14 cellular contexts compared by ENCODE assay signal in genomic region chr6:84026721-84027164, GRCh38. TPM values are rescaled to one million over a fixed set of nuclear protein-coding genes. Genes with fewer than 3 reads are reported as not detected.
DNase-seq lines count a peak whose midpoint lies in the region; ATAC-seq and TF ChIP-seq lines count a peak whose summit lies in the region.
"Had no signal": no experiment of that assay in that cellular context is flagged by ENCODE, and none has a peak within 500 bp of the region (broad histone marks: within the 10 kb centered on the region; RNA-seq: fewer than 3 reads in every experiment).

No MANE protein-coding gene starts in this region.

- H3K27ac Mint-ChIP-seq in chondrocyte (ENCODE audit: unreplicated experiment) = peak overlapping the region; percentile 67
- no peak overlapping the region for H3K27ac Mint-ChIP-seq in activated naive CD4-positive, alpha-beta T cell treated with anti-CD3 and anti-CD28 coated beads, Interleukin-2, amount 50 U/mL, for 72 hours
- H3K27ac Mint-ChIP-seq: B cell had no signal

- intact Hi-C loops in posterior vena cava (cut with DNase I) = no loop called here

- H3K4me2 ChIP-seq in osteoblast (ENCODE audit: insufficient read depth, low read length) = peak overlapping the region; percentile 29

- no peaks in the 10 kb centered on the region for H3K36me3 ChIP-seq in osteoblast (ENCODE audit: insufficient read depth, low read length)
- H3K36me3 ChIP-seq: lower lobe of right lung, neutrophil had no signal

- no peaks in the 10 kb centered on the region for H3K36me3 Mint-ChIP-seq in chondrocyte (ENCODE audit: low read depth)
- peaks cover 0 to 4% of the 10 kb centered on the region in 2 donors for H3K36me3 Mint-ChIP-seq in activated naive CD4-positive, alpha-beta T cell treated with anti-CD3 and anti-CD28 coated beads, Interleukin-2, amount 50 U/mL, for 72 hours

- H3K79me2 ChIP-seq in osteoblast (ENCODE audit: insufficient read depth, low read length) = no peaks in the 10 kb centered on the region

- DNase-seq in Ammon's horn (ENCODE audit: low spot score) (peak; percentile 49), NCI-H1694 treated with DMSO at 0.1 percent for 48 hours (lab: John Stamatoyannopoulos, UW) (peak; percentile 69), chondrocyte (ENCODE audit: low spot score) (no peak), osteoblast (ENCODE audit: insufficient read length, low spot score, missing footprints) (no peak), posterior vena cava (ENCODE audit: low spot score) (no peak), DMS79 treated with DMSO at 0.1 percent for 48 hours (lab: John Stamatoyannopoulos, UW) (no peak)
- DNase-seq in activated naive CD4-positive, alpha-beta T cell treated with anti-CD3 and anti-CD28 coated beads, Interleukin-2, amount 50 U/mL, for 72 hours (ENCODE audit: low spot score in 2 of 2) = no peak
- DNase-seq: activated CD4-positive, CD25-positive, alpha-beta regulatory T cell; activated T-cell treated with anti-CD3 and anti-CD28 coated beads, Interleukin-2, amount 50 U/mL, for 1 hour; DMS79; lower lobe of right lung had no signal

- H3K4me3 ChIP-seq in osteoblast (ENCODE audit: insufficient read depth, low read length) = no peak overlapping the region
- H3K4me3 ChIP-seq: lower lobe of right lung had no signal

- H3K4me1 Mint-ChIP-seq in chondrocyte (ENCODE audit: low read depth) = peaks cover 47% of the 10 kb centered on the region
- H3K4me1 Mint-ChIP-seq: B cell had no signal

- H2AFZ ChIP-seq in osteoblast (ENCODE audit: low read length) = peak overlapping the region; percentile 16

- H3K4me3 Mint-ChIP-seq in chondrocyte (ENCODE audit: unreplicated experiment) = no peak overlapping the region
- H3K4me3 Mint-ChIP-seq: B cell had no signal

- peaks cover 10% of the 10 kb centered on the region for H3K4me1 ChIP-seq in osteoblast (ENCODE audit: insufficient read depth, low read length)
- H3K4me1 ChIP-seq: lower lobe of right lung had no signal

- H3K9me3 ChIP-seq in osteoblast (ENCODE audit: low read depth, low read length) = no peaks in the 10 kb centered on the region
- H3K9me3 ChIP-seq: lower lobe of right lung, neutrophil had no signal

- H3K27ac ChIP-seq in osteoblast (ENCODE audit: low read depth, low read length) = no peak overlapping the region
- H3K27ac ChIP-seq: lower lobe of right lung, neutrophil had no signal

- no peaks in the 10 kb centered on the region for H3K27me3 Mint-ChIP-seq in chondrocyte (ENCODE audit: low read depth)

- no peak for ATAC-seq in activated naive CD4-positive, alpha-beta T cell treated with anti-CD3 and anti-CD28 coated beads, Interleukin-2, amount 50 U/mL, for 72 hours
- ATAC-seq in HG03571 (IDR thresholded peaks at IDR 0.05; ENCODE audit: unreplicated experiment) = no peak
- ATAC-seq: lower lobe of right lung had no signal

- no peaks in the 10 kb centered on the region for H4K20me1 ChIP-seq in osteoblast (ENCODE audit: insufficient read depth, low read length)

- no peak for TF ChIP-seq CTCF in chondrocyte (IDR thresholded peaks at IDR 0.05)
- TF ChIP-seq CTCF in osteoblast (IDR thresholded peaks at IDR 0.05; ENCODE audit: extremely low read depth, low read depth, low read length) = no peak

- H3K27me3 ChIP-seq in osteoblast (ENCODE audit: insufficient read depth, low read length) = no peaks in the 10 kb centered on the region

- peaks cover 5% of the 10 kb centered on the region for H3K9me3 Mint-ChIP-seq in chondrocyte (ENCODE audit: low read depth)
- peaks cover 6 to 11% of the 10 kb centered on the region in 2 donors for H3K9me3 Mint-ChIP-seq in activated naive CD4-positive, alpha-beta T cell treated with anti-CD3 and anti-CD28 coated beads, Interleukin-2, amount 50 U/mL, for 72 hours

RNA-seq across cellular contexts. Expression of gene MRAP2, which starts 6.8 kb away (rescaled TPM):
- total RNA-seq in chondrocyte (17.6 to 47.0 TPM (median 19.5 TPM) in 3 replicates), osteoblast (4.1 and 5.1 TPM in 2 replicates), posterior vena cava (1 to 10 TPM; 2.3 to 3.7 TPM)
- total RNA-seq in activated naive CD4-positive, alpha-beta T cell treated with anti-CD3 and anti-CD28 coated beads, Interleukin-2, amount 50 U/mL, for 72 hours = not detected
- total RNA-seq: B cell had no signal

Comparison
In these comparisons a context has a peak if more than half of its experiments do, and no peak if none do; other contexts are left out.
1. DNase-seq: peak in Ammon's horn (single experiment) and NCI-H1694 treated with DMSO at 0.1 percent for 48 hours (single experiment); none in chondrocyte (single experiment), osteoblast (single experiment), activated naive CD4-positive, alpha-beta T cell treated with anti-CD3 and anti-CD28 coated beads, Interleukin-2, amount 50 U/mL, for 72 hours (0 of 2), posterior vena cava (single experiment) and DMS79 treated with DMSO at 0.1 percent for 48 hours (single experiment).